8 cellular contexts compared by ENCODE assay signal in the genomic region with DNA sequence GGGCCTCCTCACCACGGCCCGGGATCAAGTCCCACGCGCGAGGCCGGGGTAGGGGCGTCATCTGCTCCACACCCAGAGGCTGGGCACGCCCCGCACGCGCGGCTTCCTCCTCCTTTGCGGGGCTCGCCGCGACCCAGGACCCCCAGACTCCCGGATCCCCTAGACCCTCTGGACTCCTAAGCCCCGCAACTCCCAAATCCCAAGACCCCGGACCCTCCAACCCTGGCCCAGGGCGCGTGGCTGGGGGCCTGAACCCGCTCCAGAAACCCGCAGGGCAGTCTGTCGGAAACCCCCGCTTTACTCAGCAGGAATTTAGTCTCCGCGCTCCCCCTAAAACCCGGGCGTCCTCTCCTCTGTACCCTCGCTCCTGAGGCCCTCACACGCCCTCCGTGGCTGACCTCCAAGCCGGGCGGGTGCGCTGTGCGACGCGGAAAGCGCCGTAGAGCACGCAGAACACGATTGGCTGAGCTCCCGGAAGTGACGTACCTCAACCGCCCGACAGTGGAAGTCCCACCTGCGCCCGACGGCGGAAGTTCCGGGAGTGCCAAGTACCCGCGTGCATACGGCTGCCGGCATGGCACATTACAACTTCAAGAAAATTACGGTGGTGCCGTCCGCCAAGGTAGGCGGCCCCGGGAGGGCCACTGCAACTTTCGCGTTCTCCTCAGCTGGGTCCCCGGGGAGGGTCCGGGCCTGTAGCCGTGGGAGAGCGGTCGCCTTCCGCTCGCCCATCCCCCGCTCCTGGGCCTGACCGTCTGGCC. TPM values are rescaled to one million over a fixed set of nuclear protein-coding genes. Genes with fewer than 3 reads are reported as not detected.
A peak's percentile ranks its signal among the peaks of the same experiment; 100 is the strongest.
DNase-seq lines count a peak whose midpoint lies in the region; ATAC-seq and TF ChIP-seq lines count a peak whose summit lies in the region.

A gene (plus strand): TSS at position 529 of the 761 bp plus-strand sequence. CDS start 46 bp downstream, at position 575.

- H3K36me3 Mint-ChIP-seq in CD4-positive, CD25-positive, alpha-beta regulatory T cell, result peaks cover 9% of the 10 kb centered on the region
- H3K36me3 Mint-ChIP-seq in activated CD4-positive, alpha-beta memory T cell treated with anti-CD3 and anti-CD28 coated beads for 36 hours, result peaks cover 28% of the 10 kb centered on the region

- WGBS in right lobe of liver (ENCODE audit: insufficient coverage, low coverage, low lambda C conversion rate, missing lambda C conversion rate), result 0% methylated on average over 10 of the region's 71 CpGs

- H3K27ac Mint-ChIP-seq in CD4-positive, CD25-positive, alpha-beta regulatory T cell, result peak within 1 kb of the TSS; percentile 95 to 99 (median 97)
- peak within 1 kb of the TSS; percentile 92 for H3K27ac Mint-ChIP-seq in activated CD4-positive, alpha-beta memory T cell treated with anti-CD3 and anti-CD28 coated beads for 36 hours

- POLR2A ChIA-PET in activated CD4-positive, alpha-beta memory T cell treated with anti-CD3 and anti-CD28 coated beads for 36 hours (lab: Charles Lee), result interaction anchor here (0.9 to 2.4 kb wide), 9 partner anchors 10 to 68 kb away, joined by 3 to 11 read pairs (median 6); a partner anchor contains a TSS

- H3K9ac ChIP-seq in duodenal mucosa (ENCODE audit: low read depth in 1 of 2, low read length in 2 of 2), result peak within 1 kb of the TSS; percentile 85 to 94

- H3K9me3 Mint-ChIP-seq in CD4-positive, CD25-positive, alpha-beta regulatory T cell, result peaks cover 0 to 2% (median 0%) of the 10 kb centered on the region in 7 donors
- no peaks in the 10 kb centered on the region for H3K9me3 Mint-ChIP-seq in activated CD4-positive, alpha-beta memory T cell treated with anti-CD3 and anti-CD28 coated beads for 36 hours

- peak within 1 kb of the TSS; percentile 83 for H3K27ac ChIP-seq in CD4-positive, CD25-positive, alpha-beta regulatory T cell (ENCODE audit: insufficient read depth, low read length, poor library complexity, severe bottlenecking)
- H3K27ac ChIP-seq in duodenal mucosa (ENCODE audit: low read depth, low read length) (peak within 1 kb of the TSS; percentile 60), right lobe of liver (peak within 1 kb of the TSS; percentile 63 to 82 (median 81))

- intact Hi-C loops in activated CD4-positive, alpha-beta memory T cell treated with anti-CD3 and anti-CD28 coated beads for 36 hours (cut with micrococcal nuclease), result loop anchor here (1.0 kb wide), 3 partner anchors 57 to 122 kb away; a partner anchor contains a TSS
- intact Hi-C loops in right lobe of liver (cut with DNase I), result no loop called here

- TF ChIP-seq CTCF in right lobe of liver (IDR thresholded peaks at IDR 0.05), result peak in 3 of 4 donors; percentile 19 to 46 (median 32)

- peak; percentile 73 for TF ChIP-seq POLR2A in right lobe of liver (IDR thresholded peaks at IDR 0.05)

- peak within 1 kb of the TSS; percentile 94 to 100 (median 97) for H3K4me3 Mint-ChIP-seq in CD4-positive, CD25-positive, alpha-beta regulatory T cell
- peak within 1 kb of the TSS; percentile 93 for H3K4me3 Mint-ChIP-seq in activated CD4-positive, alpha-beta memory T cell treated with anti-CD3 and anti-CD28 coated beads for 36 hours

- H3K4me1 ChIP-seq in CD4-positive, CD25-positive, alpha-beta regulatory T cell (ENCODE audit: control insufficient read depth, insufficient read depth, low read length, poor library complexity, severe bottlenecking), result peaks cover 25% of the 10 kb centered on the region
- H3K4me1 ChIP-seq in duodenal mucosa (ENCODE audit: control insufficient read depth in 1 of 2, insufficient read depth in 2 of 2, low read length in 2 of 2) (peaks cover 25 to 33% of the 10 kb centered on the region in 2 donors), right lobe of liver (peaks cover 0 to 24% (median 5%) of the 10 kb centered on the region in 4 donors)

- peak; percentile 96 to 99 (median 97) for DNase-seq in CD4-positive, CD25-positive, alpha-beta regulatory T cell
- DNase-seq in NCI-H748 (lab: John Stamatoyannopoulos, UW; ENCODE audit: unreplicated experiment) (peak; percentile 95), right lobe of liver (peak; percentile 99)
- DNase-seq in activated CD4-positive, alpha-beta memory T cell treated with anti-CD3 and anti-CD28 coated beads for 36 hours, result peak; percentile 98
- DNase-seq in stimulated activated CD4-positive, alpha-beta T cell treated with anti-CD3 and anti-CD28 coated beads, Interleukin-4, amount 100 ng/mL, for 4 hours, result peak; percentile 92 to 98

- H3K9me3 ChIP-seq in CD4-positive, CD25-positive, alpha-beta regulatory T cell (ENCODE audit: control insufficient read depth in 2 of 2, low read length in 2 of 2), result no peaks in the 10 kb centered on the region
- H3K9me3 ChIP-seq in duodenal mucosa (ENCODE audit: control insufficient read depth in 1 of 2, low read length in 2 of 2) (no peaks in the 10 kb centered on the region), right lobe of liver (no peaks in the 10 kb centered on the region)

- peaks cover 13% of the 10 kb centered on the region for H3K36me3 ChIP-seq in CD4-positive, CD25-positive, alpha-beta regulatory T cell (ENCODE audit: control insufficient read depth, insufficient read depth, low read length)
- H3K36me3 ChIP-seq in duodenal mucosa (ENCODE audit: control insufficient read depth in 1 of 2, insufficient read depth in 2 of 2, low read length in 2 of 2) (peaks cover 7 to 8% of the 10 kb centered on the region in 2 donors), right lobe of liver (peaks cover 0 to 3% (median 0%) of the 10 kb centered on the region in 4 donors)

- H3K27me3 ChIP-seq in CD4-positive, CD25-positive, alpha-beta regulatory T cell (ENCODE audit: control insufficient read depth, insufficient read depth, low read length), result no peaks in the 10 kb centered on the region
- H3K27me3 ChIP-seq in duodenal mucosa (ENCODE audit: control insufficient read depth in 1 of 2, insufficient read depth in 2 of 2, low read length in 2 of 2), result no peaks in the 10 kb centered on the region
- no peaks in the 10 kb centered on the region for H3K27me3 ChIP-seq in right lobe of liver

- ATAC-seq in CD4-positive, CD25-positive, alpha-beta regulatory T cell (ENCODE audit: low read depth in 2 of 2), result peak; percentile 98 to 99
- peak; percentile 96 for ATAC-seq in GM19372 (IDR thresholded peaks at IDR 0.05; ENCODE audit: low read depth, unreplicated experiment)
- ATAC-seq in HG03558 (IDR thresholded peaks at IDR 0.05; ENCODE audit: extremely low read depth, unreplicated experiment), result peak; percentile 83
- ATAC-seq in right lobe of liver, result peak; percentile 99

- H3K4me1 Mint-ChIP-seq in CD4-positive, CD25-positive, alpha-beta regulatory T cell, result peaks cover 4 to 44% (median 25%) of the 10 kb centered on the region in 4 donors
- H3K4me1 Mint-ChIP-seq in activated CD4-positive, alpha-beta memory T cell treated with anti-CD3 and anti-CD28 coated beads for 36 hours (ENCODE audit: low read depth), result peaks cover 34% of the 10 kb centered on the region

- no peaks in the 10 kb centered on the region for H3K27me3 Mint-ChIP-seq in CD4-positive, CD25-positive, alpha-beta regulatory T cell
- H3K27me3 Mint-ChIP-seq in activated CD4-positive, alpha-beta memory T cell treated with anti-CD3 and anti-CD28 coated beads for 36 hours, result no peaks in the 10 kb centered on the region

- peak within 1 kb of the TSS; percentile 90 for H3K4me3 ChIP-seq in CD4-positive, CD25-positive, alpha-beta regulatory T cell (ENCODE audit: low read depth, low read length)
- H3K4me3 ChIP-seq in duodenal mucosa (ENCODE audit: low read depth in 1 of 2, low read length in 2 of 2), result peak within 1 kb of the TSS; percentile 91 to 95
- peak within 1 kb of the TSS; percentile 95 to 99 (median 99) for H3K4me3 ChIP-seq in right lobe of liver

- CTCF ChIA-PET in activated CD4-positive, alpha-beta memory T cell treated with anti-CD3 and anti-CD28 coated beads for 36 hours (lab: Charles Lee), result interaction anchor here (1.0 to 1.3 kb wide), 3 partner anchors 48 to 68 kb away, joined by 3 to 6 read pairs (median 4); a partner anchor contains a TSS

RNA-seq across cellular contexts. Expression of the gene that starts here (rescaled TPM):
- 50.7 TPM for total RNA-seq in CD4-positive, CD25-positive, alpha-beta regulatory T cell
- polyA plus RNA-seq in CD4-positive, CD25-positive, alpha-beta regulatory T cell, result 10 to 100 TPM; 15.9 to 30.4 (median 19.7) TPM
- 100 to 1,000 TPM; 107 TPM for total RNA-seq in activated CD4-positive, alpha-beta memory T cell treated with anti-CD3 and anti-CD28 coated beads for 36 hours
- 10 to 100 TPM in 5 of 6 experiments, 1 to 10 TPM in 1; 6.6 to 18.6 (median 15.4) TPM for total RNA-seq in right lobe of liver

Comparison
In these comparisons a context has a peak if more than half of its experiments do, and no peak if none do; other contexts are left out.
1. Peak in every context shown above with its lines: DNase-seq, ATAC-seq, H3K4me3 ChIP-seq and H3K27ac ChIP-seq.